ENCODE assay signal across 1 cellular context in genomic region chr7:77736991-77737390, GRCh38.
TF ChIP-seq lines count a peak whose summit lies in the region.

No MANE protein-coding gene starts in this region.

TF ChIP-seq in neural cell, 6 proteins besides CTCF, POLR2A, EP300 and RAD21 (continued from another document):
- no peak for TF ChIP-seq EZH2 (IDR thresholded peaks at IDR 0.05; ENCODE audit: borderline replicate concordance, insufficient read depth, low read length, poor library complexity, severe bottlenecking)
